ENCODE assay signal across 1 cellular context in the genomic region with DNA sequence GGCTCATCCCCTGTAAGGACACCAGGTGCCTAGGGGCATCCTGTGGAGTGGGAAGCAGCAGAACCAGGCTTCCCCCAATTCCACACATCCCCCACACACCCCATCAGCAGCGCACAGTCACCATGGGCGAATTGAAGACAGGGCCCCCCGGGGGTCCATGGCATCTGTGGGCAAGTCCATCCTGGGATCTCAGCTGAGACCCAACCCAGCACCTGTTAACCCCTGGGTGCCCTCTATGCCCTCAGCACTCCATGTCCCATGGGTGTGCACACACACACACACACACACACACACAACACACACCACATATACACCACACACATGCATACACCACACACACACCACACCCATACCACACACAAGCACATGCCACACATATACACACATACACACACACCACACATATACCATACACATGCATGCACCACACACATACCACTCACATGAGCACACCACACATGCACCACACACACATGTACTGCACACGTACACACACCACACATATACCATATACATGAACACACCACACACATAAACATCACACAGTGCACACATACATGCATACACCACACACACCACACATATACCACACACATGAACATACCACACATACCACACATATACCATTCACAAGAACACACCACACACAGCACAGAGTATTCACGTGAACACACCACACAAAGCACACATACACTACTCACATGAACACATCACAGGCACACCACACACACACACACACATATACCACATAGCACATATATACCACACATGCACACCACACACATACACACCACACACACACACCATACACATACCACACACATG.
TF ChIP-seq lines count a peak whose summit lies in the region.

No MANE protein-coding gene starts in this region.

TF ChIP-seq in K562, 482 proteins besides CTCF, POLR2A, EP300 and RAD21 (continued from another document):
- TF ChIP-seq, protein P1, sequence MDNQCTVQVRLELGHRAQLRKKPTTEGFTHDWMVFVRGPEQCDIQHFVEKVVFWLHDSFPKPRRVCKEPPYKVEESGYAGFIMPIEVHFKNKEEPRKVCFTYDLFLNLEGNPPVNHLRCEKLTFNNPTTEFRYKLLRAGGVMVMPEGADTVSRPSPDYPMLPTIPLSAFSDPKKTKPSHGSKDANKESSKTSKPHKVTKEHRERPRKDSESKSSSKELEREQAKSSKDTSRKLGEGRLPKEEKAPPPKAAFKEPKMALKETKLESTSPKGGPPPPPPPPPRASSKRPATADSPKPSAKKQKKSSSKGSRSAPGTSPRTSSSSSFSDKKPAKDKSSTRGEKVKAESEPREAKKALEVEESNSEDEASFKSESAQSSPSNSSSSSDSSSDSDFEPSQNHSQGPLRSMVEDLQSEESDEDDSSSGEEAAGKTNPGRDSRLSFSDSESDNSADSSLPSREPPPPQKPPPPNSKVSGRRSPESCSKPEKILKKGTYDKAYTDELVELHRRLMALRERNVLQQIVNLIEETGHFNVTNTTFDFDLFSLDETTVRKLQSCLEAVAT (IDR thresholded peaks at IDR 0.05), result no peak
- no peak for TF ChIP-seq ZNF707 (CRISPR knock-in tag; conservative IDR thresholded peaks at IDR 0.05)
- no peak for TF ChIP-seq ZSCAN32 (CRISPR knock-in tag; IDR thresholded peaks at IDR 0.05)
- no peak for TF ChIP-seq SPI1 (IDR thresholded peaks at IDR 0.05; ENCODE audit: borderline replicate concordance, low read depth, low read length)
- TF ChIP-seq, protein P2, sequence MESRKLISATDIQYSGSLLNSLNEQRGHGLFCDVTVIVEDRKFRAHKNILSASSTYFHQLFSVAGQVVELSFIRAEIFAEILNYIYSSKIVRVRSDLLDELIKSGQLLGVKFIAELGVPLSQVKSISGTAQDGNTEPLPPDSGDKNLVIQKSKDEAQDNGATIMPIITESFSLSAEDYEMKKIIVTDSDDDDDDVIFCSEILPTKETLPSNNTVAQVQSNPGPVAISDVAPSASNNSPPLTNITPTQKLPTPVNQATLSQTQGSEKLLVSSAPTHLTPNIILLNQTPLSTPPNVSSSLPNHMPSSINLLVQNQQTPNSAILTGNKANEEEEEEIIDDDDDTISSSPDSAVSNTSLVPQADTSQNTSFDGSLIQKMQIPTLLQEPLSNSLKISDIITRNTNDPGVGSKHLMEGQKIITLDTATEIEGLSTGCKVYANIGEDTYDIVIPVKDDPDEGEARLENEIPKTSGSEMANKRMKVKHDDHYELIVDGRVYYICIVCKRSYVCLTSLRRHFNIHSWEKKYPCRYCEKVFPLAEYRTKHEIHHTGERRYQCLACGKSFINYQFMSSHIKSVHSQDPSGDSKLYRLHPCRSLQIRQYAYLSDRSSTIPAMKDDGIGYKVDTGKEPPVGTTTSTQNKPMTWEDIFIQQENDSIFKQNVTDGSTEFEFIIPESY (CRISPR knock-in tag; IDR thresholded peaks at IDR 0.05), result no peak
- no peak for TF ChIP-seq POLR3G (IDR thresholded peaks at IDR 0.05; ENCODE audit: extremely low read depth, insufficient read length, insufficient replicate concordance)
- no peak for TF ChIP-seq ZNF347 (CRISPR knock-in tag; IDR thresholded peaks at IDR 0.05; ENCODE audit: low read depth)
- TF ChIP-seq MYNN (IDR thresholded peaks at IDR 0.05), result no peak
- no peak for TF ChIP-seq MYNN (CRISPR knock-in tag; IDR thresholded peaks at IDR 0.05)
- TF ChIP-seq TAF1 (IDR thresholded peaks at IDR 0.05; ENCODE audit: control insufficient read depth, extremely low read depth, insufficient read depth, low read length, severe bottlenecking), result no peak
- TF ChIP-seq ZNF316 (IDR thresholded peaks at IDR 0.05), result no peak
TF ChIP-seq in K562: peak in this region for 0.
